In the genomic region with DNA sequence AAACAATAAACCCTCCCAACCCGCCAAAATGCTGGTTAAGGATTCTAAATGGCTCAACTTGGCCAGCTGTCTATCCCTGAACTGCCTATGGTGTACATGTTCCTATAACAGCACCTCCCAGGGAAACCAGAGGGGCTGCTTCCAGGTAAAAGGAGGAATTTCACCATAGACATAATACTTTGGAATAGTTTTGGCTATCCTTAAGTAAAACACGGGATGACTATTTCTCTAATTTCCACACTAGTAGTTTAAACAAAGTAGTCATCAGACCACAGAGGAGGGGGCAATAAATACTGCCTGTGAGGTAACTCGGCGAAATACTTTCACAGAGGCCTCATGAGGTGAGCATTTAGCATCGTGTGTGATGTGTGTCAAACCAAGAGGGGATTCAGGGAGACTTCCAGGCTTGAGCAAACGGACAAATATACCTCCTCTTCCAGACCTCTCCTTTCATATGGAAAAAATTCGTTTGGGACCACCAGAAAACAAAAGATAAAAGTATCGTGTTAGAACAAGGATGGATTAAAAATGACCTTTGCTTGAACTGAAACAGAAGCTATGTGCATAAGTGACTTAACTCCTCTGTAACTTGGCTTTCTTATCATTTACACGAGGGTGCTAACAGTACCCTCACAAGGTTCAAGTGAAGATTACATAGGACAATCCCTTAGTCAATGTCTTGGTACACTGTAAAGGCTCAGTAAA, we compare ENCODE assay signal across 9 cellular contexts. TPM values are rescaled to one million over a fixed set of nuclear protein-coding genes. Genes with fewer than 3 reads are reported as not detected.
DNase-seq lines count a peak whose midpoint lies in the region; ATAC-seq, FAIRE-seq and TF ChIP-seq lines count a peak whose summit lies in the region.
"Had no signal": no experiment of that assay in that cellular context is flagged by ENCODE, and none has a peak within 500 bp of the region (broad histone marks: within the 10 kb centered on the region; RNA-seq: fewer than 3 reads in every experiment).

No MANE protein-coding gene starts in this region.

- no peaks in the 10 kb centered on the region for H3K36me3 Mint-ChIP-seq in chondrocyte (ENCODE audit: low read depth)
- peaks cover 0 to 7% (median 6%) of the 10 kb centered on the region in 3 donors for H3K36me3 Mint-ChIP-seq in naive thymus-derived CD8-positive, alpha-beta T cell

- FAIRE-seq in RCC 7860 (lab: Jason Lieb, UNC): no peak

- POLR2A ChIA-PET in naive thymus-derived CD8-positive, alpha-beta T cell (lab: Charles Lee): interaction anchor here (0.7 to 2.6 kb wide), 5 partner anchors 8 to 176 kb away, joined by 3 to 8 read pairs (median 4); a partner anchor contains a TSS

- peaks cover 23% of the 10 kb centered on the region for H3K4me1 Mint-ChIP-seq in chondrocyte (ENCODE audit: low read depth)
- H3K4me1 Mint-ChIP-seq in naive thymus-derived CD8-positive, alpha-beta T cell: peaks cover 23 to 36% (median 25%) of the 10 kb centered on the region in 4 donors

- DNase-seq in AG10803 (ENCODE audit: low read depth): no peak
- DNase-seq in chondrocyte (ENCODE audit: low spot score): no peak
- no peak for DNase-seq in naive thymus-derived CD8-positive, alpha-beta T cell
- no peak for DNase-seq in amniotic stem cell (lab: John Stamatoyannopoulos, UW)
- DNase-seq in RCC 7860 (ENCODE audit: low spot score): no peak
- DNase-seq: SHP77 had no signal

- H3K9me3 ChIP-seq in KOPT-K1 (ENCODE audit: insufficient read depth, low read length, poor library complexity, severe bottlenecking): no peaks in the 10 kb centered on the region

- H3K4me3 Mint-ChIP-seq in chondrocyte (ENCODE audit: unreplicated experiment): peak overlapping the region; percentile 94
- peak overlapping the region; percentile 95 to 99 (median 96) for H3K4me3 Mint-ChIP-seq in naive thymus-derived CD8-positive, alpha-beta T cell

- H3K36me3 ChIP-seq in KOPT-K1 (ENCODE audit: insufficient read depth, low read length): peaks cover 7% of the 10 kb centered on the region; the same call in 1 of the 2 replicates

- peak overlapping the region; percentile 67 for H3K4me3 ChIP-seq in AG10803 (ENCODE audit: low read length)

- peak overlapping the region; percentile 1 for H3K27ac Mint-ChIP-seq in chondrocyte (ENCODE audit: unreplicated experiment)
- H3K27ac Mint-ChIP-seq in naive thymus-derived CD8-positive, alpha-beta T cell: peak overlapping the region; percentile 90 to 99 (median 99)

- peak overlapping the region; percentile 91 for H3K27ac ChIP-seq in KOPT-K1 (ENCODE audit: low read depth, low read length, poor library complexity, severe bottlenecking)

- ATAC-seq in naive thymus-derived CD8-positive, alpha-beta T cell: no peak
- no peak for ATAC-seq in GM21786 (IDR thresholded peaks at IDR 0.05; ENCODE audit: unreplicated experiment)
- ATAC-seq in GM18867 (IDR thresholded peaks at IDR 0.05; ENCODE audit: unreplicated experiment): no peak

- TF ChIP-seq CTCF in AG10803 (conservative IDR thresholded peaks at IDR 0.05; ENCODE audit: low read length) (no peak), chondrocyte (IDR thresholded peaks at IDR 0.05) (no peak)

- H3K9me3 Mint-ChIP-seq in chondrocyte (ENCODE audit: low read depth): no peaks in the 10 kb centered on the region
- H3K9me3 Mint-ChIP-seq in naive thymus-derived CD8-positive, alpha-beta T cell: no peaks in the 10 kb centered on the region

- peaks cover 12% of the 10 kb centered on the region for H3K27me3 Mint-ChIP-seq in chondrocyte (ENCODE audit: low read depth)
- peaks cover 0 to 9% (median 6%) of the 10 kb centered on the region in 5 donors for H3K27me3 Mint-ChIP-seq in naive thymus-derived CD8-positive, alpha-beta T cell

RNA-seq across cellular contexts. Expression of a gene that starts 1.0 kb away (rescaled TPM):
- total RNA-seq in chondrocyte: 44.0 to 53.7 TPM (median 46.1 TPM) in 3 replicates
- total RNA-seq in naive thymus-derived CD8-positive, alpha-beta T cell: 10 to 100 TPM; 62.1 to 65.4 TPM
- 10 to 100 TPM; 71.1 to 77.3 (median 72.5) TPM for polyA plus RNA-seq in naive thymus-derived CD8-positive, alpha-beta T cell
